In the genomic region with DNA sequence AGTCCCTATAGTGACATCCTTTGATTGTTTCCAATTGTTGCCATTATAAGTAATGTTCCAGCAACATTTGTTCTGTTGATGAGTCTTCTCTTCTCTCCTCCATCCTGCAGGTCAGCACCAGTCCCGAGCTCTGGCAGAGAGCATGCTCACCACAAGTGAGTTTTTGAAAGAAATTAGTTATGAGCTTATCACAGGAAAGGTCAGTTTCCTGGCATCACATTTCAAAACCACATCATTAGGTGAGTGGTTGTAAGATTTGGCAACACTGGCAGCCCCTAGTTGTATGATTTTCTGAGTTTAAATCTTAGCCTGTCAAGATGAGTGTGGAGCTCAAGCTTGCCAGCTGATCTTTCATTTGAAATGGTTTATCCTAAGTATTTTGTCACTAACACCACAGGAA, we compare ENCODE assay signal across 2 cellular contexts.
TF ChIP-seq lines count a peak whose summit lies in the region.

No MANE protein-coding gene starts in this region.

TF ChIP-seq in HEK293, 187 proteins besides CTCF, POLR2A, EP300 and RAD21:
- no peak for TF ChIP-seq SCRT2 (tag by site-specific recombination; IDR thresholded peaks at IDR 0.05)
- TF ChIP-seq ZNF785 (tag by site-specific recombination; IDR thresholded peaks at IDR 0.05) = no peak
- TF ChIP-seq, protein P1, sequence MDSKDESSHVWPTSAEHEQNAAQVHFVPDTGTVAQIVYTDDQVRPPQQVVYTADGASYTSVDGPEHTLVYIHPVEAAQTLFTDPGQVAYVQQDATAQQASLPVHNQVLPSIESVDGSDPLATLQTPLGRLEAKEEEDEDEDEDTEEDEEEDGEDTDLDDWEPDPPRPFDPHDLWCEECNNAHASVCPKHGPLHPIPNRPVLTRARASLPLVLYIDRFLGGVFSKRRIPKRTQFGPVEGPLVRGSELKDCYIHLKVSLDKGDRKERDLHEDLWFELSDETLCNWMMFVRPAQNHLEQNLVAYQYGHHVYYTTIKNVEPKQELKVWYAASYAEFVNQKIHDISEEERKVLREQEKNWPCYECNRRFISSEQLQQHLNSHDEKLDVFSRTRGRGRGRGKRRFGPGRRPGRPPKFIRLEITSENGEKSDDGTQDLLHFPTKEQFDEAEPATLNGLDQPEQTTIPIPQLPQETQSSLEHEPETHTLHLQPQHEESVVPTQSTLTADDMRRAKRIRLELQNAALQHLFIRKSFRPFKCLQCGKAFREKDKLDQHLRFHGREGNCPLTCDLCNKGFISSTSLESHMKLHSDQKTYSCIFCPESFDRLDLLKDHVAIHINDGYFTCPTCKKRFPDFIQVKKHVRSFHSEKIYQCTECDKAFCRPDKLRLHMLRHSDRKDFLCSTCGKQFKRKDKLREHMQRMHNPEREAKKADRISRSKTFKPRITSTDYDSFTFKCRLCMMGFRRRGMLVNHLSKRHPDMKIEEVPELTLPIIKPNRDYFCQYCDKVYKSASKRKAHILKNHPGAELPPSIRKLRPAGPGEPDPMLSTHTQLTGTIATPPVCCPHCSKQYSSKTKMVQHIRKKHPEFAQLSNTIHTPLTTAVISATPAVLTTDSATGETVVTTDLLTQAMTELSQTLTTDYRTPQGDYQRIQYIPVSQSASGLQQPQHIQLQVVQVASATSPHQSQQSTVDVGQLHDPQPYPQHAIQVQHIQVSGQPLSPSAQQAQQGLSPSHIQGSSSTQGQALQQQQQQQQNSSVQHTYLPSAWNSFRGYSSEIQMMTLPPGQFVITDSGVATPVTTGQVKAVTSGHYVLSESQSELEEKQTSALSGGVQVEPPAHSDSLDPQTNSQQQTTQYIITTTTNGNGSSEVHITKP (tag by site-specific recombination; IDR thresholded peaks at IDR 0.05) = 0 out of 2 replicates have a peak, but pooled peaks have one; percentile 32

TF ChIP-seq in GM12878, 131 proteins besides CTCF, POLR2A, EP300 and RAD21:
- TF ChIP-seq, protein P2, sequence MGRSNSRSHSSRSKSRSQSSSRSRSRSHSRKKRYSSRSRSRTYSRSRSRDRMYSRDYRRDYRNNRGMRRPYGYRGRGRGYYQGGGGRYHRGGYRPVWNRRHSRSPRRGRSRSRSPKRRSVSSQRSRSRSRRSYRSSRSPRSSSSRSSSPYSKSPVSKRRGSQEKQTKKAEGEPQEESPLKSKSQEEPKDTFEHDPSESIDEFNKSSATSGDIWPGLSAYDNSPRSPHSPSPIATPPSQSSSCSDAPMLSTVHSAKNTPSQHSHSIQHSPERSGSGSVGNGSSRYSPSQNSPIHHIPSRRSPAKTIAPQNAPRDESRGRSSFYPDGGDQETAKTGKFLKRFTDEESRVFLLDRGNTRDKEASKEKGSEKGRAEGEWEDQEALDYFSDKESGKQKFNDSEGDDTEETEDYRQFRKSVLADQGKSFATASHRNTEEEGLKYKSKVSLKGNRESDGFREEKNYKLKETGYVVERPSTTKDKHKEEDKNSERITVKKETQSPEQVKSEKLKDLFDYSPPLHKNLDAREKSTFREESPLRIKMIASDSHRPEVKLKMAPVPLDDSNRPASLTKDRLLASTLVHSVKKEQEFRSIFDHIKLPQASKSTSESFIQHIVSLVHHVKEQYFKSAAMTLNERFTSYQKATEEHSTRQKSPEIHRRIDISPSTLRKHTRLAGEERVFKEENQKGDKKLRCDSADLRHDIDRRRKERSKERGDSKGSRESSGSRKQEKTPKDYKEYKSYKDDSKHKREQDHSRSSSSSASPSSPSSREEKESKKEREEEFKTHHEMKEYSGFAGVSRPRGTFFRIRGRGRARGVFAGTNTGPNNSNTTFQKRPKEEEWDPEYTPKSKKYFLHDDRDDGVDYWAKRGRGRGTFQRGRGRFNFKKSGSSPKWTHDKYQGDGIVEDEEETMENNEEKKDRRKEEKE (IDR thresholded peaks at IDR 0.05) = no peak
- TF ChIP-seq CBX5 (IDR thresholded peaks at IDR 0.05; ENCODE audit: low read depth) = no peak
- no peak for TF ChIP-seq IKZF2 (IDR thresholded peaks at IDR 0.05)
- TF ChIP-seq CHD4 (IDR thresholded peaks at IDR 0.05) = no peak
